In genomic region chr12:47903927-47904646, GRCh38 we compare ENCODE assay signal across 8 cellular contexts. TPM values are rescaled to one million over a fixed set of nuclear protein-coding genes. Genes with fewer than 3 reads are reported as not detected.
DNase-seq lines count a peak whose midpoint lies in the region; ATAC-seq and TF ChIP-seq lines count a peak whose summit lies in the region.

No MANE protein-coding gene starts in this region.

- TF ChIP-seq CTCF in fibroblast of mammary gland (conservative IDR thresholded peaks at IDR 0.05; ENCODE audit: control insufficient read depth, insufficient read depth, low read depth, low read length) (no peak), omental fat pad (IDR thresholded peaks at IDR 0.05) (no peak), uterus (IDR thresholded peaks at IDR 0.05) (no peak)

- H3K9ac ChIP-seq in NT2/D1 (ENCODE audit: insufficient read length, low read depth): peak overlapping the region; percentile 39

- peak overlapping the region; percentile 32 for H3K4me3 ChIP-seq in NT2/D1 (ENCODE audit: insufficient read length, low read depth)
- H3K4me3 ChIP-seq in fibroblast of mammary gland (ENCODE audit: control insufficient read depth, low read depth, low read length): peak overlapping the region; percentile 85
- H3K4me3 ChIP-seq in uterus: peak overlapping the region; percentile 41 to 46

- H3K36me3 ChIP-seq in NT2/D1 (ENCODE audit: insufficient read depth, insufficient read length, low read length): no peaks in the 10 kb centered on the region
- H3K36me3 ChIP-seq in uterus: no peaks in the 10 kb centered on the region

- intact Hi-C loops in uterus (cut with DNase I; ENCODE audit: low total_unique reads): no loop called here

- H3K9me3 ChIP-seq in NT2/D1 (ENCODE audit: insufficient read depth, low read length) (no peaks in the 10 kb centered on the region), uterus (no peaks in the 10 kb centered on the region)

- DNase-seq in GDM1 (lab: John Stamatoyannopoulos, UW): peak; percentile 72
- no peak for DNase-seq in NT2/D1 (ENCODE audit: low read depth, low spot score)
- peak; percentile 60 for DNase-seq in activated T-cell treated with anti-CD3 and anti-CD28 coated beads for 24 hours (ENCODE audit: low read depth)
- DNase-seq in fibroblast of mammary gland (ENCODE audit: low read depth): peak; percentile 83
- peak; percentile 30 for DNase-seq in omental fat pad (ENCODE audit: low spot score)
- DNase-seq in uterus: peak; percentile 46 to 57
- DNase-seq in NCI-H146 treated with DMSO at 0.1 percent for 48 hours (lab: John Stamatoyannopoulos, UW; ENCODE audit: unreplicated experiment): no peak
- no peak for DNase-seq in NCI-H1436 treated with DMSO at 0.1 percent for 48 hours (lab: John Stamatoyannopoulos, UW)

- H3K4me1 ChIP-seq in NT2/D1 (ENCODE audit: insufficient read depth, insufficient read length): peaks cover 13% of the 10 kb centered on the region
- H3K4me1 ChIP-seq in uterus: no peaks in the 10 kb centered on the region

- TF ChIP-seq POLR2A in uterus (IDR thresholded peaks at IDR 0.05): no peak

- H3K27me3 ChIP-seq in NT2/D1 (ENCODE audit: insufficient read depth, insufficient read length): peaks cover 80% of the 10 kb centered on the region
- H3K27me3 ChIP-seq in uterus: no peaks in the 10 kb centered on the region

- ATAC-seq in omental fat pad (ENCODE audit: low FRiP score): peak; percentile 70

- H3K27ac ChIP-seq in uterus: peak overlapping the region in 1 of 2 donors; percentile 61

RNA-seq across cellular contexts. Expression of gene VDR, which starts 0.7 kb away (rescaled TPM):
- 1 to 10 TPM; 2.8 to 10.0 (median 6.3) TPM for total RNA-seq in omental fat pad
- total RNA-seq in uterus: 1 to 10 TPM in 1 of 4 donors, under 1 TPM in 3; 0.26 to 2.0 (median 0.49) TPM

RNA-seq across cellular contexts. Expression of gene TMEM106C, which starts 59.3 kb away (rescaled TPM):
- total RNA-seq in omental fat pad (10 to 100 TPM; 27.3 to 87.5 (median 62.1) TPM), uterus (100 to 1,000 TPM in 1 of 4 donors, 10 to 100 TPM in 3; 54.9 to 157 (median 77.6) TPM)

Comparison
In these comparisons a context has a peak if more than half of its experiments do, and no peak if none do; other contexts are left out.
1. DNase-seq: peak in GDM1 (single experiment), activated T-cell treated with anti-CD3 and anti-CD28 coated beads for 24 hours (single experiment), fibroblast of mammary gland (single experiment), omental fat pad (single experiment) and uterus (2 of 2); none in NT2/D1 (single experiment), NCI-H146 treated with DMSO at 0.1 percent for 48 hours (single experiment) and NCI-H1436 treated with DMSO at 0.1 percent for 48 hours (single experiment).
2. H3K4me3 ChIP-seq: peak in every context shown above with its lines; median percentile 85 in fibroblast of mammary gland; 44 in uterus; 32 in NT2/D1.